ENCODE assay signal across 10 cellular contexts in genomic region chr2:46229134-46230063, GRCh38.
A peak's percentile ranks its signal among the peaks of the same experiment; 100 is the strongest.
DNase-seq lines count a peak whose midpoint lies in the region; ATAC-seq, FAIRE-seq and TF ChIP-seq lines count a peak whose summit lies in the region.
"Had no signal": no experiment of that assay in that cellular context is flagged by ENCODE, and none has a peak within 500 bp of the region (broad histone marks: within the 10 kb centered on the region; RNA-seq: fewer than 3 reads in every experiment).

No MANE protein-coding gene starts in this region.

- peak overlapping the region; percentile 32 for H3K4me3 Mint-ChIP-seq in stimulated activated memory B cell treated with anti-CD40 and anti-IgM and Interleukin-4, amounts not matched to agents 10 μg/mL and 1 μg/mL and 100 μg/mL, for 72 hours

- DNase-seq in GM12891 (ENCODE audit: insufficient read length, low spot score) (no peak), HK-2 (ENCODE audit: unreplicated experiment) (peak; percentile 69), astrocyte of the spinal cord (ENCODE audit: low read depth, low spot score) (peak; percentile 94), anterior cingulate cortex (lab: John Stamatoyannopoulos, UW) (no peak), GF-D8 (lab: John Stamatoyannopoulos, UW) (no peak), NCI-H1105 treated with DMSO at 0.1 percent for 48 hours (lab: John Stamatoyannopoulos, UW) (no peak)

- in situ Hi-C loops in astrocyte of the spinal cord (cut with HindIII; ENCODE audit: low sequenced_read_pairs): no loop called here

- no peaks in the 10 kb centered on the region for H3K36me3 Mint-ChIP-seq in stimulated activated memory B cell treated with anti-CD40 and anti-IgM and Interleukin-4, amounts not matched to agents 10 μg/mL and 1 μg/mL and 100 μg/mL, for 72 hours

- no peak for TF ChIP-seq POLR2A in GM12891 (IDR thresholded peaks at IDR 0.05; ENCODE audit: low read depth, low read length)

- H3K4me1 Mint-ChIP-seq in stimulated activated memory B cell treated with anti-CD40 and anti-IgM and Interleukin-4, amounts not matched to agents 10 μg/mL and 1 μg/mL and 100 μg/mL, for 72 hours: peaks cover 24% of the 10 kb centered on the region

- peak; percentile 63 for ATAC-seq in GM21390 (IDR thresholded peaks at IDR 0.05; ENCODE audit: unreplicated experiment)
- ATAC-seq in stimulated activated memory B cell treated with anti-CD40 and anti-IgM and Interleukin-4, amounts not matched to agents 10 μg/mL and 1 μg/mL and 100 μg/mL, for 72 hours: peak; percentile 53

- peaks cover 29% of the 10 kb centered on the region for H3K27me3 Mint-ChIP-seq in stimulated activated memory B cell treated with anti-CD40 and anti-IgM and Interleukin-4, amounts not matched to agents 10 μg/mL and 1 μg/mL and 100 μg/mL, for 72 hours

- no peak for FAIRE-seq in GM12891 (lab: Jason Lieb, UNC)
- FAIRE-seq: islet of Langerhans had no signal

- no peaks in the 10 kb centered on the region for H3K9me3 Mint-ChIP-seq in stimulated activated memory B cell treated with anti-CD40 and anti-IgM and Interleukin-4, amounts not matched to agents 10 μg/mL and 1 μg/mL and 100 μg/mL, for 72 hours

- no peak for TF ChIP-seq CTCF in astrocyte of the spinal cord (IDR thresholded peaks at IDR 0.05; ENCODE audit: low read depth, low read length)

- H3K27ac Mint-ChIP-seq in stimulated activated memory B cell treated with anti-CD40 and anti-IgM and Interleukin-4, amounts not matched to agents 10 μg/mL and 1 μg/mL and 100 μg/mL, for 72 hours: no peak overlapping the region

- no peak overlapping the region for H3K4me3 ChIP-seq in astrocyte of the spinal cord (ENCODE audit: low read depth, low read length)
- H3K4me3 ChIP-seq: SJSA1 had no signal

TF ChIP-seq in GM12891, 5 proteins besides CTCF, POLR2A, EP300 and RAD21:
- TF ChIP-seq SPI1 (IDR thresholded peaks at IDR 0.05; ENCODE audit: low read depth, low read length) (no peak), PAX5 (IDR thresholded peaks at IDR 0.05; ENCODE audit: insufficient read depth, low read length, severe bottlenecking) (no peak), POU2F2 (IDR thresholded peaks at IDR 0.05; ENCODE audit: low read depth, low read length) (peak; percentile 31; the same call in 1 of the 2 replicates), TAF1 (IDR thresholded peaks at IDR 0.05; ENCODE audit: low read depth, low read length) (no peak), POLR2AphosphoS5 (IDR thresholded peaks at IDR 0.05; ENCODE audit: low read depth, low read length) (no peak)

Comparison
In these comparisons a context has a peak if more than half of its experiments do, and no peak if none do; other contexts are left out.
1. DNase-seq: peak in HK-2 (single experiment) and astrocyte of the spinal cord (single experiment); none in GM12891 (single experiment), anterior cingulate cortex (0 of 58), GF-D8 (single experiment) and NCI-H1105 treated with DMSO at 0.1 percent for 48 hours (single experiment).